In the genomic region with DNA sequence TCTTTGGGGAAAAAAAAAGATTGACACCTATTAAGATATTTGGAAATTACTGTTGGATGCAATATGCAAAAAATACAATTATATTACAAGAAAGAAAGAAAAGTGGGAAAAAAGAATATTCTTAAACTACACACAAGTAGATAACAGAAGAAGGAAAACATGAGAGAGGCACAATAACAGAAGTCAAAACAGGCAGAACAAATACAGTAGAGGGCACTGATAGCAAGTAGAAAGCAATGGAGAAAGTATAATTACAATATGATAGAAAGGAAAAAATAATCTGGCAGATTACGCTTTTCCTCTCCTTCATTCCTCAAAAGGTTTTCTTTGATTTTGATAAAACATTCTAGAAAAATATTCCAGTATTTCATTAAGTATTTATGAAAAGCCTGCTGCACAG, we compare ENCODE assay signal across 18 cellular contexts.
DNase-seq lines count a peak whose midpoint lies in the region; ATAC-seq and TF ChIP-seq lines count a peak whose summit lies in the region.
"Had no signal": no experiment of that assay in that cellular context is flagged by ENCODE, and none has a peak within 500 bp of the region (broad histone marks: within the 10 kb centered on the region; RNA-seq: fewer than 3 reads in every experiment).

No MANE protein-coding gene starts in this region.

- in situ Hi-C loops in ACHN (cut with HindIII; ENCODE audit: low pct_ligation_motif_present, low pct_unique_long_range_greater_than_20kb, low sequenced_read_pairs), result no loop called here

- H3K27ac ChIP-seq in left ventricle myocardium inferior (replicated peaks) (no peak overlapping the region), right atrium auricular region (no peak overlapping the region), VCaP (no peak overlapping the region), hepatocyte (no peak overlapping the region)
- H3K27ac ChIP-seq: neutrophil, tibial artery had no signal

- peaks cover 4% of the 10 kb centered on the region for H3K36me3 ChIP-seq in left ventricle myocardium inferior
- no peaks in the 10 kb centered on the region for H3K36me3 ChIP-seq in right atrium auricular region
- H3K36me3 ChIP-seq in hepatocyte (replicated peaks; ENCODE audit: insufficient read depth, low read depth), result no peaks in the 10 kb centered on the region

- WGBS in hepatocyte (ENCODE audit: low lambda C conversion rate, missing lambda C conversion rate), result 98% methylated on average over 1 of the region's 1 CpG

- H3K27me3 ChIP-seq in left ventricle myocardium inferior (ENCODE audit: low read depth) (no peaks in the 10 kb centered on the region), right atrium auricular region (no peaks in the 10 kb centered on the region), hepatocyte (no peaks in the 10 kb centered on the region)
- H3K27me3 ChIP-seq: neutrophil, tibial artery had no signal

- no peak for DNase-seq in left ventricle myocardium inferior
- no peak for DNase-seq in right atrium auricular region (ENCODE audit: low spot score)
- DNase-seq in hepatocyte (ENCODE audit: low spot score), result no peak
- DNase-seq in ACHN, result no peak
- no peak for DNase-seq in NCI-H510A (lab: John Stamatoyannopoulos, UW)
- DNase-seq in NCI-H1694 (lab: John Stamatoyannopoulos, UW), result no peak
- DNase-seq: activated CD4-positive, CD25-positive, alpha-beta regulatory T cell treated with anti-CD3 and anti-CD28 coated beads, Interleukin-2, amount 50 U/mL, for 72 hours; activated effector memory CD4-positive, alpha-beta T cell treated with Interleukin-2 at 50 U/mL for 16 hours; amygdala; DND-41; endodermal cell; NCI-H1417; retina; stimulated activated naive B cell treated with anti-CD40 and anti-IgM and Interleukin-4, amounts not matched to agents 10 μg/mL and 1 μg/mL and 100 μg/mL, for 72 hours; tibial artery had no signal

- H4K20me1 ChIP-seq in hepatocyte (ENCODE audit: insufficient read depth, poor library complexity, severe bottlenecking), result no peaks in the 10 kb centered on the region

- H3K9me2 ChIP-seq in hepatocyte (replicated peaks; ENCODE audit: insufficient read depth), result no peaks in the 10 kb centered on the region

- H3K9me3 ChIP-seq in left ventricle myocardium inferior (replicated peaks), result no peaks in the 10 kb centered on the region
- no peaks in the 10 kb centered on the region for H3K9me3 ChIP-seq in right atrium auricular region
- H3K9me3 ChIP-seq in hepatocyte (ENCODE audit: low read depth), result no peaks in the 10 kb centered on the region
- H3K9me3 ChIP-seq: neutrophil, tibial artery had no signal

- TF ChIP-seq CTCF in left ventricle myocardium inferior (IDR thresholded peaks at IDR 0.05; ENCODE audit: borderline replicate concordance) (peak; percentile 41), right atrium auricular region (IDR thresholded peaks at IDR 0.05) (peak in 1 of 2 donors; percentile 36), VCaP (conservative IDR thresholded peaks at IDR 0.05) (0 out of 2 replicates have a peak, but pooled peaks have one; percentile 9), hepatocyte (IDR thresholded peaks at IDR 0.05; ENCODE audit: poor library complexity) (peak; percentile 19)

- no peak overlapping the region for H2AFZ ChIP-seq in hepatocyte

- ATAC-seq in GM21737 (IDR thresholded peaks at IDR 0.05; ENCODE audit: unreplicated experiment), result no peak
- ATAC-seq: stimulated activated naive B cell treated with anti-CD40 and anti-IgM and Interleukin-4, amounts not matched to agents 10 μg/mL and 1 μg/mL and 100 μg/mL, for 72 hours had no signal

- H3K4me1 ChIP-seq in left ventricle myocardium inferior, result peaks cover 46% of the 10 kb centered on the region
- peaks cover 0 to 14% of the 10 kb centered on the region in 2 donors for H3K4me1 ChIP-seq in right atrium auricular region
- no peaks in the 10 kb centered on the region for H3K4me1 ChIP-seq in hepatocyte (ENCODE audit: insufficient read depth)
- H3K4me1 ChIP-seq: tibial artery had no signal

- intact Hi-C loops in left ventricle myocardium inferior (cut with micrococcal nuclease), result no loop called here

- H3K4me3 ChIP-seq in left ventricle myocardium inferior, result no peak overlapping the region
- no peak overlapping the region for H3K4me3 ChIP-seq in right atrium auricular region
- H3K4me3 ChIP-seq in hepatocyte, result no peak overlapping the region
- H3K4me3 ChIP-seq: tibial artery had no signal

- no peak overlapping the region for H3K4me2 ChIP-seq in hepatocyte

- H3K79me2 ChIP-seq in hepatocyte, result peaks cover 46% of the 10 kb centered on the region
